Comparison of ENCODE assay signal across 1 cellular context in genomic region chr9:89318123-89319014, GRCh38.
TF ChIP-seq lines count a peak whose summit lies in the region.

Gene SECISBP2, plus strand, starts transcription at chr9:89318500. Its CDS starts 77 bp downstream, at chr9:89318577.

TF ChIP-seq in K562, 482 proteins besides CTCF, POLR2A, EP300 and RAD21 (continued from another document and continues in another):
- peak; percentile 94 for TF ChIP-seq ETV5 (CRISPR knock-in tag; IDR thresholded peaks at IDR 0.05; ENCODE audit: low read depth)
- TF ChIP-seq ZNF224 (CRISPR knock-in tag; IDR thresholded peaks at IDR 0.05) = no peak
- TF ChIP-seq SMC3 (conservative IDR thresholded peaks at IDR 0.05; ENCODE audit: insufficient read depth, low read depth, low read length) = no peak
- peak; percentile 88; the same call in 1 of the 2 replicates for TF ChIP-seq KAT7 (CRISPR knock-in tag; IDR thresholded peaks at IDR 0.05; ENCODE audit: borderline replicate concordance)
- TF ChIP-seq RCOR1 (IDR thresholded peaks at IDR 0.05; ENCODE audit: borderline replicate concordance in 1 of 2, low read depth in 2 of 2, low read length in 2 of 2) = peak in 1 of 2 experiments; percentile 30; a peak in 2 of 4 replicates
- TF ChIP-seq PCBP1 (IDR thresholded peaks at IDR 0.05; ENCODE audit: low read depth, low read length, poor library complexity, severe bottlenecking) = peak; percentile 56
- TF ChIP-seq MTA3 (IDR thresholded peaks at IDR 0.05; ENCODE audit: borderline replicate concordance) = peak; percentile 65; the same call in 1 of the 2 replicates
- TF ChIP-seq SMAD3 (CRISPR knock-in tag; conservative IDR thresholded peaks at IDR 0.05) = no peak
- TF ChIP-seq MAZ (CRISPR knock-in tag; conservative IDR thresholded peaks at IDR 0.05 in 1 of 2, IDR thresholded peaks at IDR 0.05 in 1 of 2) = peak; percentile 78 to 89
- TF ChIP-seq TCF7 (IDR thresholded peaks at IDR 0.05; ENCODE audit: borderline replicate concordance) = no peak; the same call in 1 of the 2 replicates
- 0 out of 2 replicates have a peak, but pooled peaks have one; percentile 28 for TF ChIP-seq ZBED1 (IDR thresholded peaks at IDR 0.05)
- 0 out of 2 replicates have a peak, but pooled peaks have one; percentile 43 for TF ChIP-seq MYBL2 (IDR thresholded peaks at IDR 0.05; ENCODE audit: low read depth)
- TF ChIP-seq MYBL2 (CRISPR knock-in tag; IDR thresholded peaks at IDR 0.05; ENCODE audit: borderline replicate concordance) = no peak
- peak; percentile 96 for TF ChIP-seq ELF2 (CRISPR knock-in tag; IDR thresholded peaks at IDR 0.05)
- TF ChIP-seq HNRNPUL1 (IDR thresholded peaks at IDR 0.05; ENCODE audit: low read length) = no peak
- no peak for TF ChIP-seq SAFB (IDR thresholded peaks at IDR 0.05; ENCODE audit: borderline replicate concordance, low read depth, low read length)
- TF ChIP-seq, protein P1, sequence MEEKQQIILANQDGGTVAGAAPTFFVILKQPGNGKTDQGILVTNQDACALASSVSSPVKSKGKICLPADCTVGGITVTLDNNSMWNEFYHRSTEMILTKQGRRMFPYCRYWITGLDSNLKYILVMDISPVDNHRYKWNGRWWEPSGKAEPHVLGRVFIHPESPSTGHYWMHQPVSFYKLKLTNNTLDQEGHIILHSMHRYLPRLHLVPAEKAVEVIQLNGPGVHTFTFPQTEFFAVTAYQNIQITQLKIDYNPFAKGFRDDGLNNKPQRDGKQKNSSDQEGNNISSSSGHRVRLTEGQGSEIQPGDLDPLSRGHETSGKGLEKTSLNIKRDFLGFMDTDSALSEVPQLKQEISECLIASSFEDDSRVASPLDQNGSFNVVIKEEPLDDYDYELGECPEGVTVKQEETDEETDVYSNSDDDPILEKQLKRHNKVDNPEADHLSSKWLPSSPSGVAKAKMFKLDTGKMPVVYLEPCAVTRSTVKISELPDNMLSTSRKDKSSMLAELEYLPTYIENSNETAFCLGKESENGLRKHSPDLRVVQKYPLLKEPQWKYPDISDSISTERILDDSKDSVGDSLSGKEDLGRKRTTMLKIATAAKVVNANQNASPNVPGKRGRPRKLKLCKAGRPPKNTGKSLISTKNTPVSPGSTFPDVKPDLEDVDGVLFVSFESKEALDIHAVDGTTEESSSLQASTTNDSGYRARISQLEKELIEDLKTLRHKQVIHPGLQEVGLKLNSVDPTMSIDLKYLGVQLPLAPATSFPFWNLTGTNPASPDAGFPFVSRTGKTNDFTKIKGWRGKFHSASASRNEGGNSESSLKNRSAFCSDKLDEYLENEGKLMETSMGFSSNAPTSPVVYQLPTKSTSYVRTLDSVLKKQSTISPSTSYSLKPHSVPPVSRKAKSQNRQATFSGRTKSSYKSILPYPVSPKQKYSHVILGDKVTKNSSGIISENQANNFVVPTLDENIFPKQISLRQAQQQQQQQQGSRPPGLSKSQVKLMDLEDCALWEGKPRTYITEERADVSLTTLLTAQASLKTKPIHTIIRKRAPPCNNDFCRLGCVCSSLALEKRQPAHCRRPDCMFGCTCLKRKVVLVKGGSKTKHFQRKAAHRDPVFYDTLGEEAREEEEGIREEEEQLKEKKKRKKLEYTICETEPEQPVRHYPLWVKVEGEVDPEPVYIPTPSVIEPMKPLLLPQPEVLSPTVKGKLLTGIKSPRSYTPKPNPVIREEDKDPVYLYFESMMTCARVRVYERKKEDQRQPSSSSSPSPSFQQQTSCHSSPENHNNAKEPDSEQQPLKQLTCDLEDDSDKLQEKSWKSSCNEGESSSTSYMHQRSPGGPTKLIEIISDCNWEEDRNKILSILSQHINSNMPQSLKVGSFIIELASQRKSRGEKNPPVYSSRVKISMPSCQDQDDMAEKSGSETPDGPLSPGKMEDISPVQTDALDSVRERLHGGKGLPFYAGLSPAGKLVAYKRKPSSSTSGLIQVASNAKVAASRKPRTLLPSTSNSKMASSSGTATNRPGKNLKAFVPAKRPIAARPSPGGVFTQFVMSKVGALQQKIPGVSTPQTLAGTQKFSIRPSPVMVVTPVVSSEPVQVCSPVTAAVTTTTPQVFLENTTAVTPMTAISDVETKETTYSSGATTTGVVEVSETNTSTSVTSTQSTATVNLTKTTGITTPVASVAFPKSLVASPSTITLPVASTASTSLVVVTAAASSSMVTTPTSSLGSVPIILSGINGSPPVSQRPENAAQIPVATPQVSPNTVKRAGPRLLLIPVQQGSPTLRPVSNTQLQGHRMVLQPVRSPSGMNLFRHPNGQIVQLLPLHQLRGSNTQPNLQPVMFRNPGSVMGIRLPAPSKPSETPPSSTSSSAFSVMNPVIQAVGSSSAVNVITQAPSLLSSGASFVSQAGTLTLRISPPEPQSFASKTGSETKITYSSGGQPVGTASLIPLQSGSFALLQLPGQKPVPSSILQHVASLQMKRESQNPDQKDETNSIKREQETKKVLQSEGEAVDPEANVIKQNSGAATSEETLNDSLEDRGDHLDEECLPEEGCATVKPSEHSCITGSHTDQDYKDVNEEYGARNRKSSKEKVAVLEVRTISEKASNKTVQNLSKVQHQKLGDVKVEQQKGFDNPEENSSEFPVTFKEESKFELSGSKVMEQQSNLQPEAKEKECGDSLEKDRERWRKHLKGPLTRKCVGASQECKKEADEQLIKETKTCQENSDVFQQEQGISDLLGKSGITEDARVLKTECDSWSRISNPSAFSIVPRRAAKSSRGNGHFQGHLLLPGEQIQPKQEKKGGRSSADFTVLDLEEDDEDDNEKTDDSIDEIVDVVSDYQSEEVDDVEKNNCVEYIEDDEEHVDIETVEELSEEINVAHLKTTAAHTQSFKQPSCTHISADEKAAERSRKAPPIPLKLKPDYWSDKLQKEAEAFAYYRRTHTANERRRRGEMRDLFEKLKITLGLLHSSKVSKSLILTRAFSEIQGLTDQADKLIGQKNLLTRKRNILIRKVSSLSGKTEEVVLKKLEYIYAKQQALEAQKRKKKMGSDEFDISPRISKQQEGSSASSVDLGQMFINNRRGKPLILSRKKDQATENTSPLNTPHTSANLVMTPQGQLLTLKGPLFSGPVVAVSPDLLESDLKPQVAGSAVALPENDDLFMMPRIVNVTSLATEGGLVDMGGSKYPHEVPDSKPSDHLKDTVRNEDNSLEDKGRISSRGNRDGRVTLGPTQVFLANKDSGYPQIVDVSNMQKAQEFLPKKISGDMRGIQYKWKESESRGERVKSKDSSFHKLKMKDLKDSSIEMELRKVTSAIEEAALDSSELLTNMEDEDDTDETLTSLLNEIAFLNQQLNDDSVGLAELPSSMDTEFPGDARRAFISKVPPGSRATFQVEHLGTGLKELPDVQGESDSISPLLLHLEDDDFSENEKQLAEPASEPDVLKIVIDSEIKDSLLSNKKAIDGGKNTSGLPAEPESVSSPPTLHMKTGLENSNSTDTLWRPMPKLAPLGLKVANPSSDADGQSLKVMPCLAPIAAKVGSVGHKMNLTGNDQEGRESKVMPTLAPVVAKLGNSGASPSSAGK (IDR thresholded peaks at IDR 0.05) = peak; percentile 80
- TF ChIP-seq CBX1 (IDR thresholded peaks at IDR 0.05; ENCODE audit: low read depth) = 0 out of 2 replicates have a peak, but pooled peaks have one; percentile 45
- TF ChIP-seq CSDE1 (IDR thresholded peaks at IDR 0.05) = peak in 1 of 2 experiments; percentile 65; a peak in 2 of 4 replicates
- no peak for TF ChIP-seq STAT5A (IDR thresholded peaks at IDR 0.05; ENCODE audit: borderline replicate concordance, low read length)
- peak; percentile 67; the same call in 1 of the 2 replicates for TF ChIP-seq KHSRP (IDR thresholded peaks at IDR 0.05)
- TF ChIP-seq E2F4 (CRISPR knock-in tag; IDR thresholded peaks at IDR 0.05; ENCODE audit: low read depth) = peak; percentile 74; the same call in 1 of the 2 replicates
- 0 out of 4 replicates have a peak, but pooled peaks of 1 of the 2 experiments have one; percentile 54 for TF ChIP-seq BCLAF1 (IDR thresholded peaks at IDR 0.05; ENCODE audit: borderline replicate concordance in 1 of 2, control insufficient read depth in 1 of 2, low read depth in 2 of 2, low read length in 1 of 2)
- TF ChIP-seq THRAP3 (IDR thresholded peaks at IDR 0.05; ENCODE audit: borderline replicate concordance) = no peak
- TF ChIP-seq NR2C1 (IDR thresholded peaks at IDR 0.05) = 0 out of 2 replicates have a peak, but pooled peaks have one; percentile 22
- peak; percentile 34; the same call in 1 of the 2 replicates for TF ChIP-seq NR2C1 (tag; IDR thresholded peaks at IDR 0.05)
- TF ChIP-seq PHTF2 (CRISPR knock-in tag; IDR thresholded peaks at IDR 0.05) = no peak
- TF ChIP-seq, protein P2, sequence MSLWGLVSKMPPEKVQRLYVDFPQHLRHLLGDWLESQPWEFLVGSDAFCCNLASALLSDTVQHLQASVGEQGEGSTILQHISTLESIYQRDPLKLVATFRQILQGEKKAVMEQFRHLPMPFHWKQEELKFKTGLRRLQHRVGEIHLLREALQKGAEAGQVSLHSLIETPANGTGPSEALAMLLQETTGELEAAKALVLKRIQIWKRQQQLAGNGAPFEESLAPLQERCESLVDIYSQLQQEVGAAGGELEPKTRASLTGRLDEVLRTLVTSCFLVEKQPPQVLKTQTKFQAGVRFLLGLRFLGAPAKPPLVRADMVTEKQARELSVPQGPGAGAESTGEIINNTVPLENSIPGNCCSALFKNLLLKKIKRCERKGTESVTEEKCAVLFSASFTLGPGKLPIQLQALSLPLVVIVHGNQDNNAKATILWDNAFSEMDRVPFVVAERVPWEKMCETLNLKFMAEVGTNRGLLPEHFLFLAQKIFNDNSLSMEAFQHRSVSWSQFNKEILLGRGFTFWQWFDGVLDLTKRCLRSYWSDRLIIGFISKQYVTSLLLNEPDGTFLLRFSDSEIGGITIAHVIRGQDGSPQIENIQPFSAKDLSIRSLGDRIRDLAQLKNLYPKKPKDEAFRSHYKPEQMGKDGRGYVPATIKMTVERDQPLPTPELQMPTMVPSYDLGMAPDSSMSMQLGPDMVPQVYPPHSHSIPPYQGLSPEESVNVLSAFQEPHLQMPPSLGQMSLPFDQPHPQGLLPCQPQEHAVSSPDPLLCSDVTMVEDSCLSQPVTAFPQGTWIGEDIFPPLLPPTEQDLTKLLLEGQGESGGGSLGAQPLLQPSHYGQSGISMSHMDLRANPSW (CRISPR knock-in tag; IDR thresholded peaks at IDR 0.05) = peak; percentile 94; the same call in 1 of the 2 replicates
- TF ChIP-seq PYGO2 (tag; IDR thresholded peaks at IDR 0.05) = no peak
- peak; percentile 55 for TF ChIP-seq SP2 (IDR thresholded peaks at IDR 0.05; ENCODE audit: extremely low read depth, low read depth, low read length, poor library complexity, severe bottlenecking)
- no peak; the same call in 1 of the 2 replicates for TF ChIP-seq JUN (IDR thresholded peaks at IDR 0.05; ENCODE audit: borderline replicate concordance, low read depth, low read length)
- TF ChIP-seq JUN (CRISPR knock-in tag; IDR thresholded peaks at IDR 0.05; ENCODE audit: borderline replicate concordance) = peak; percentile 81; the same call in 1 of the 2 replicates
- TF ChIP-seq, protein P3, sequence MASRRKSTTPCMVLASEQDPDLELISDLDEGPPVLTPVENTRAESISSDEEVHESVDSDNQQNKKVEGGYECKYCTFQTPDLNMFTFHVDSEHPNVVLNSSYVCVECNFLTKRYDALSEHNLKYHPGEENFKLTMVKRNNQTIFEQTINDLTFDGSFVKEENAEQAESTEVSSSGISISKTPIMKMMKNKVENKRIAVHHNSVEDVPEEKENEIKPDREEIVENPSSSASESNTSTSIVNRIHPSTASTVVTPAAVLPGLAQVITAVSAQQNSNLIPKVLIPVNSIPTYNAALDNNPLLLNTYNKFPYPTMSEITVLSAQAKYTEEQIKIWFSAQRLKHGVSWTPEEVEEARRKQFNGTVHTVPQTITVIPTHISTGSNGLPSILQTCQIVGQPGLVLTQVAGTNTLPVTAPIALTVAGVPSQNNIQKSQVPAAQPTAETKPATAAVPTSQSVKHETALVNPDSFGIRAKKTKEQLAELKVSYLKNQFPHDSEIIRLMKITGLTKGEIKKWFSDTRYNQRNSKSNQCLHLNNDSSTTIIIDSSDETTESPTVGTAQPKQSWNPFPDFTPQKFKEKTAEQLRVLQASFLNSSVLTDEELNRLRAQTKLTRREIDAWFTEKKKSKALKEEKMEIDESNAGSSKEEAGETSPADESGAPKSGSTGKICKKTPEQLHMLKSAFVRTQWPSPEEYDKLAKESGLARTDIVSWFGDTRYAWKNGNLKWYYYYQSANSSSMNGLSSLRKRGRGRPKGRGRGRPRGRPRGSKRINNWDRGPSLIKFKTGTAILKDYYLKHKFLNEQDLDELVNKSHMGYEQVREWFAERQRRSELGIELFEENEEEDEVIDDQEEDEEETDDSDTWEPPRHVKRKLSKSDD (conservative IDR thresholded peaks at IDR 0.05; ENCODE audit: low read length) = 0 out of 2 replicates have a peak, but pooled peaks have one; percentile 56
- TF ChIP-seq, protein P4, sequence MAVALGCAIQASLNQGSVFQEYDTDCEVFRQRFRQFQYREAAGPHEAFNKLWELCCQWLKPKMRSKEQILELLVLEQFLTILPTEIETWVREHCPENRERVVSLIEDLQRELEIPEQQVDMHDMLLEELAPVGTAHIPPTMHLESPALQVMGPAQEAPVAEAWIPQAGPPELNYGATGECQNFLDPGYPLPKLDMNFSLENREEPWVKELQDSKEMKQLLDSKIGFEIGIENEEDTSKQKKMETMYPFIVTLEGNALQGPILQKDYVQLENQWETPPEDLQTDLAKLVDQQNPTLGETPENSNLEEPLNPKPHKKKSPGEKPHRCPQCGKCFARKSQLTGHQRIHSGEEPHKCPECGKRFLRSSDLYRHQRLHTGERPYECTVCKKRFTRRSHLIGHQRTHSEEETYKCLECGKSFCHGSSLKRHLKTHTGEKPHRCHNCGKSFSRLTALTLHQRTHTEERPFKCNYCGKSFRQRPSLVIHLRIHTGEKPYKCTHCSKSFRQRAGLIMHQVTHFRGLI (CRISPR knock-in tag; IDR thresholded peaks at IDR 0.05) = no peak
- no peak for TF ChIP-seq ZFP36 (IDR thresholded peaks at IDR 0.05; ENCODE audit: low read depth, low read length, partially characterized antibody)
- no peak for TF ChIP-seq ZNF583 (CRISPR knock-in tag; IDR thresholded peaks at IDR 0.05)
